9 cellular contexts compared by ENCODE assay signal in genomic region chr16:14003119-14003570, GRCh38.
A peak's percentile ranks its signal among the peaks of the same experiment; 100 is the strongest.
DNase-seq lines count a peak whose midpoint lies in the region; ATAC-seq, FAIRE-seq and TF ChIP-seq lines count a peak whose summit lies in the region.
"Had no signal": no experiment of that assay in that cellular context is flagged by ENCODE, and none has a peak within 500 bp of the region (broad histone marks: within the 10 kb centered on the region; RNA-seq: fewer than 3 reads in every experiment).

No MANE protein-coding gene starts in this region.

- intact Hi-C loops in activated B cell treated with CpG ODN at 0.5 μM for 24 hours (cut with micrococcal nuclease), result no loop called here
- intact Hi-C loops in heart right ventricle (cut with DNase I), result loop anchor here in 6 of 10 donors (5.0 to 10.0 kb wide), 7 partner anchors 46 to 184 kb away; partner anchors contain the start of genes MRTFB (in 4 of the 6) and ERCC4 (in 3 of the 6)
- intact Hi-C loops in pancreas (cut with DNase I), result no loop called here

- peaks cover 8 to 73% (median 61%) of the 10 kb centered on the region in 9 donors for H3K4me1 ChIP-seq in heart right ventricle
- peaks cover 0 to under 1% (median 0%) of the 10 kb centered on the region in 3 donors for H3K4me1 ChIP-seq in pancreas

- DNase-seq in activated naive CD8-positive, alpha-beta T cell treated with anti-CD3 and anti-CD28 coated beads, Interleukin-2, amount 10 ng/mL, durations not matched to agents 7 days and 5 days, result no peak
- no peak for DNase-seq in activated naive CD8-positive, alpha-beta T cell treated with anti-CD3 and anti-CD28 coated beads, Interleukin-2, amount 50 U/mL, for 24 hours
- no peak for DNase-seq in activated B cell treated with CpG ODN at 0.5 μM for 24 hours
- DNase-seq in heart right ventricle, result peak; percentile 55 to 80
- DNase-seq in pancreas, result peak in 1 of 6 donors; percentile 51
- DNase-seq in NCI-H2029 (lab: John Stamatoyannopoulos, UW), result no peak
- DNase-seq in effector CD8-positive, alpha-beta T cell (lab: John Stamatoyannopoulos, UW), result no peak

- no peaks in the 10 kb centered on the region for H3K36me3 Mint-ChIP-seq in activated naive CD8-positive, alpha-beta T cell treated with anti-CD3 and anti-CD28 coated beads, Interleukin-2, amount 10 ng/mL, durations not matched to agents 7 days and 5 days
- no peaks in the 10 kb centered on the region for H3K36me3 Mint-ChIP-seq in activated naive CD8-positive, alpha-beta T cell treated with anti-CD3 and anti-CD28 coated beads, Interleukin-2, amount 50 U/mL, for 24 hours (ENCODE audit: low read depth)
- no peaks in the 10 kb centered on the region for H3K36me3 Mint-ChIP-seq in activated B cell treated with CpG ODN at 0.5 μM for 24 hours (ENCODE audit: low read depth)
- H3K36me3 Mint-ChIP-seq: activated naive CD4-positive, alpha-beta T cell treated with anti-CD3 and anti-CD28 coated beads, Interleukin-2, amount 50 U/mL, for 24 hours had no signal

- H3K9me3 Mint-ChIP-seq in activated naive CD8-positive, alpha-beta T cell treated with anti-CD3 and anti-CD28 coated beads, Interleukin-2, amount 10 ng/mL, durations not matched to agents 7 days and 5 days, result no peaks in the 10 kb centered on the region
- no peaks in the 10 kb centered on the region for H3K9me3 Mint-ChIP-seq in activated naive CD8-positive, alpha-beta T cell treated with anti-CD3 and anti-CD28 coated beads, Interleukin-2, amount 50 U/mL, for 24 hours
- no peaks in the 10 kb centered on the region for H3K9me3 Mint-ChIP-seq in activated B cell treated with CpG ODN at 0.5 μM for 24 hours
- H3K9me3 Mint-ChIP-seq: activated naive CD4-positive, alpha-beta T cell treated with anti-CD3 and anti-CD28 coated beads, Interleukin-2, amount 50 U/mL, for 24 hours had no signal

- H3K27me3 ChIP-seq in heart right ventricle (no peaks in the 10 kb centered on the region), pancreas (no peaks in the 10 kb centered on the region)

- CTCF ChIA-PET in activated B cell treated with CpG ODN at 0.5 μM for 24 hours (lab: Charles Lee), result no interaction called here

- no peak overlapping the region for H3K27ac Mint-ChIP-seq in activated naive CD8-positive, alpha-beta T cell treated with anti-CD3 and anti-CD28 coated beads, Interleukin-2, amount 10 ng/mL, durations not matched to agents 7 days and 5 days
- no peak overlapping the region for H3K27ac Mint-ChIP-seq in activated naive CD8-positive, alpha-beta T cell treated with anti-CD3 and anti-CD28 coated beads, Interleukin-2, amount 50 U/mL, for 24 hours
- H3K27ac Mint-ChIP-seq in activated B cell treated with CpG ODN at 0.5 μM for 24 hours, result peak overlapping the region; percentile 14
- H3K27ac Mint-ChIP-seq: activated naive CD4-positive, alpha-beta T cell treated with anti-CD3 and anti-CD28 coated beads, Interleukin-2, amount 50 U/mL, for 24 hours had no signal

- WGBS in heart right ventricle, 2 donors, result 1 to 2% methylated on average over 14 of the region's 14 CpGs
- 40 to 54% methylated on average over 14 of the region's 14 CpGs for WGBS in pancreas, 2 donors

- H3K36me3 ChIP-seq in heart right ventricle (no peaks in the 10 kb centered on the region), pancreas (no peaks in the 10 kb centered on the region)

- no peak for FAIRE-seq in pancreas (lab: Jason Lieb, UNC)

- TF ChIP-seq CTCF in activated B cell treated with CpG ODN at 0.5 μM for 24 hours (IDR thresholded peaks at IDR 0.05) (no peak), heart right ventricle (IDR thresholded peaks at IDR 0.05) (peak in 4 of 9 donors; percentile 21 to 39 (median 31)), pancreas (IDR thresholded peaks at IDR 0.05) (no peak)

- peaks cover 9% of the 10 kb centered on the region for H3K4me1 Mint-ChIP-seq in activated naive CD8-positive, alpha-beta T cell treated with anti-CD3 and anti-CD28 coated beads, Interleukin-2, amount 10 ng/mL, durations not matched to agents 7 days and 5 days
- peaks cover 9% of the 10 kb centered on the region for H3K4me1 Mint-ChIP-seq in activated naive CD8-positive, alpha-beta T cell treated with anti-CD3 and anti-CD28 coated beads, Interleukin-2, amount 50 U/mL, for 24 hours
- peaks cover 47% of the 10 kb centered on the region for H3K4me1 Mint-ChIP-seq in activated B cell treated with CpG ODN at 0.5 μM for 24 hours

- no peak for ATAC-seq in activated naive CD8-positive, alpha-beta T cell treated with anti-CD3 and anti-CD28 coated beads, Interleukin-2, amount 10 ng/mL, durations not matched to agents 7 days and 5 days (ENCODE audit: low read depth)
- ATAC-seq in activated naive CD8-positive, alpha-beta T cell treated with anti-CD3 and anti-CD28 coated beads, Interleukin-2, amount 50 U/mL, for 24 hours, result no peak
- no peak for ATAC-seq in activated B cell treated with CpG ODN at 0.5 μM for 24 hours (ENCODE audit: low read depth)
- peak; percentile 57 to 86 (median 72) for ATAC-seq in heart right ventricle
- ATAC-seq in pancreas, result peak in 3 of 4 donors; percentile 71 to 85 (median 85)
- no peak for ATAC-seq in HG02840 (IDR thresholded peaks at IDR 0.05; ENCODE audit: low FRiP score, unreplicated experiment)

- H3K4me3 ChIP-seq in heart right ventricle (peak overlapping the region in 8 of 10 donors; percentile 17 to 48 (median 42)), pancreas (peak overlapping the region in 1 of 4 donors; percentile 22)

- POLR2A ChIA-PET in activated naive CD8-positive, alpha-beta T cell treated with anti-CD3 and anti-CD28 coated beads, Interleukin-2, amount 10 ng/mL, durations not matched to agents 7 days and 5 days (lab: Charles Lee), result no interaction called here
- POLR2A ChIA-PET in activated B cell treated with CpG ODN at 0.5 μM for 24 hours (lab: Charles Lee), result no interaction called here

- H3K4me3 Mint-ChIP-seq in activated naive CD8-positive, alpha-beta T cell treated with anti-CD3 and anti-CD28 coated beads, Interleukin-2, amount 10 ng/mL, durations not matched to agents 7 days and 5 days, result peak overlapping the region; percentile 32
- no peak overlapping the region for H3K4me3 Mint-ChIP-seq in activated naive CD8-positive, alpha-beta T cell treated with anti-CD3 and anti-CD28 coated beads, Interleukin-2, amount 50 U/mL, for 24 hours
- peak overlapping the region; percentile 72 for H3K4me3 Mint-ChIP-seq in activated B cell treated with CpG ODN at 0.5 μM for 24 hours
- H3K4me3 Mint-ChIP-seq: activated naive CD4-positive, alpha-beta T cell treated with anti-CD3 and anti-CD28 coated beads, Interleukin-2, amount 50 U/mL, for 24 hours had no signal

- peaks cover 12% of the 10 kb centered on the region for H3K27me3 Mint-ChIP-seq in activated naive CD8-positive, alpha-beta T cell treated with anti-CD3 and anti-CD28 coated beads, Interleukin-2, amount 10 ng/mL, durations not matched to agents 7 days and 5 days
- H3K27me3 Mint-ChIP-seq in activated naive CD8-positive, alpha-beta T cell treated with anti-CD3 and anti-CD28 coated beads, Interleukin-2, amount 50 U/mL, for 24 hours, result peaks cover 10% of the 10 kb centered on the region
- no peaks in the 10 kb centered on the region for H3K27me3 Mint-ChIP-seq in activated B cell treated with CpG ODN at 0.5 μM for 24 hours

- H3K9me3 ChIP-seq in heart right ventricle (no peaks in the 10 kb centered on the region), pancreas (no peaks in the 10 kb centered on the region)

- H3K27ac ChIP-seq in heart right ventricle, result peak overlapping the region in 9 of 10 donors; percentile 62 to 84 (median 75)
- no peak overlapping the region for H3K27ac ChIP-seq in pancreas

Comparison
In these comparisons a context has a peak if more than half of its experiments do, and no peak if none do; other contexts are left out.
1. ATAC-seq: peak in heart right ventricle (8 of 8) and pancreas (3 of 4); none in activated naive CD8-positive, alpha-beta T cell treated with anti-CD3 and anti-CD28 coated beads, Interleukin-2, amount 10 ng/mL, durations not matched to agents 7 days and 5 days (single experiment), activated naive CD8-positive, alpha-beta T cell treated with anti-CD3 and anti-CD28 coated beads, Interleukin-2, amount 50 U/mL, for 24 hours (single experiment), activated B cell treated with CpG ODN at 0.5 μM for 24 hours (single experiment) and HG02840 (single experiment).
2. DNase-seq: peak in heart right ventricle (2 of 2); none in activated naive CD8-positive, alpha-beta T cell treated with anti-CD3 and anti-CD28 coated beads, Interleukin-2, amount 10 ng/mL, durations not matched to agents 7 days and 5 days (single experiment), activated naive CD8-positive, alpha-beta T cell treated with anti-CD3 and anti-CD28 coated beads, Interleukin-2, amount 50 U/mL, for 24 hours (single experiment), activated B cell treated with CpG ODN at 0.5 μM for 24 hours (single experiment), NCI-H2029 (single experiment) and effector CD8-positive, alpha-beta T cell (single experiment).
3. H3K27ac ChIP-seq: peak in heart right ventricle (9 of 10); none in pancreas (0 of 4).
4. intact Hi-C loops: an anchor here in heart right ventricle (5.0 to 10.0 kb wide); none called in activated B cell treated with CpG ODN at 0.5 μM for 24 hours and pancreas.